Comparison of ENCODE assay signal across 1 cellular context in genomic region chr4:158297866-158298265, GRCh38.
TF ChIP-seq lines count a peak whose summit lies in the region.

No MANE protein-coding gene starts in this region.

TF ChIP-seq in A549, 52 proteins besides CTCF, POLR2A, EP300 and RAD21 (continued from another document):
- TF ChIP-seq E2F6 (IDR thresholded peaks at IDR 0.05; ENCODE audit: borderline replicate concordance, low read depth) = no peak
- no peak for TF ChIP-seq KDM1A (IDR thresholded peaks at IDR 0.05; ENCODE audit: low read depth)
- TF ChIP-seq RFX5 (IDR thresholded peaks at IDR 0.05) = no peak
- no peak for TF ChIP-seq RARB (CRISPR knock-in tag; IDR thresholded peaks at IDR 0.05)
- no peak for TF ChIP-seq EHF (CRISPR knock-in tag; IDR thresholded peaks at IDR 0.05)
- TF ChIP-seq NFE2L2 (conservative IDR thresholded peaks at IDR 0.05; ENCODE audit: low read length) = no peak
- no peak for TF ChIP-seq NPAS2 (CRISPR knock-in tag; IDR thresholded peaks at IDR 0.05; ENCODE audit: borderline replicate concordance)
- no peak for TF ChIP-seq BCL3 (IDR thresholded peaks at IDR 0.05)
- no peak for TF ChIP-seq BHLHE40 (IDR thresholded peaks at IDR 0.05; ENCODE audit: low read depth, low read length)
TF ChIP-seq in A549: peak in this region for 0.
